ENCODE assay signal across 9 cellular contexts in the genomic region with DNA sequence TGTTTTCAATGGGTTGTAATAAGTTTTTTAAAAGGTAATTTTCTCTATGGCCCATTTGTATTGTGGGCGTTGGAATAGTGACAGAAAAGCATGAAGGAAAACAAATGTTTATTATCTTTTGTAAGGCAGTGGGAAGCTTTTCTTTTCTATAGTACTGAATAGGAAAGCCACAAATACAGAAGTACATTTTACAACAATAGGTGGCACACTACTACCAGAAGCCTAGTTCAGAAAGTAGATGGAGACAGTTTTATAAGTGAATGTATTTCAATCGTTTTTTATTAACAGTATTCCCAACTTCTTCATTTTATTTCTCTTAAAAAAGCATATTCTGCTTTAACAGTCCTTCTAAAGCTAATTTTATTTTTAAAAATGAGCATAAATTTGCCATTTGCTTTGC.
DNase-seq lines count a peak whose midpoint lies in the region; ATAC-seq and TF ChIP-seq lines count a peak whose summit lies in the region.
"Had no signal": no experiment of that assay in that cellular context is flagged by ENCODE, and none has a peak within 500 bp of the region (broad histone marks: within the 10 kb centered on the region; RNA-seq: fewer than 3 reads in every experiment).

No MANE protein-coding gene starts in this region.

- H3K27ac ChIP-seq in colonic mucosa: no peak overlapping the region
- H3K27ac ChIP-seq: SJCRH30 had no signal

- H3K27me3 ChIP-seq in colonic mucosa: no peaks in the 10 kb centered on the region
- H3K27me3 ChIP-seq: SJCRH30 had no signal

- H3K4me1 Mint-ChIP-seq in neural crest cell: peaks cover 28% of the 10 kb centered on the region

- ATAC-seq in GM19397 (IDR thresholded peaks at IDR 0.05; ENCODE audit: unreplicated experiment) (no peak), HG03521 (IDR thresholded peaks at IDR 0.05; ENCODE audit: unreplicated experiment) (no peak)

- H3K9me3 Mint-ChIP-seq in neural crest cell: no peaks in the 10 kb centered on the region

- no peaks in the 10 kb centered on the region for H3K36me3 Mint-ChIP-seq in neural crest cell (ENCODE audit: low read depth)

- H3K4me3 Mint-ChIP-seq in neural crest cell: no peak overlapping the region

- H3K27ac Mint-ChIP-seq in neural crest cell (ENCODE audit: unreplicated experiment): no peak overlapping the region

- no peaks in the 10 kb centered on the region for H3K4me1 ChIP-seq in colonic mucosa
- H3K4me1 ChIP-seq: SJCRH30 had no signal

- H3K9me3 ChIP-seq in colonic mucosa: no peaks in the 10 kb centered on the region
- H3K9me3 ChIP-seq: SJCRH30 had no signal

- TF ChIP-seq CTCF in GM12873 (IDR thresholded peaks at IDR 0.05; ENCODE audit: insufficient read depth, low read depth, low read length, missing control alignments) (peak; percentile 27), colonic mucosa (IDR thresholded peaks at IDR 0.05) (peak; percentile 34), neural crest cell (conservative IDR thresholded peaks at IDR 0.05) (peak; percentile 57)

- peak; percentile 20 for DNase-seq in NCI-H2081 treated with DMSO at 0.1 percent for 48 hours (lab: John Stamatoyannopoulos, UW)
- no peak for DNase-seq in colonic mucosa
- no peak for DNase-seq in neural crest cell (ENCODE audit: low read depth, low spot score)
- DNase-seq in SKM-1 (lab: John Stamatoyannopoulos, UW; ENCODE audit: unreplicated experiment): no peak
- DNase-seq in iPS-NIHi7 (ENCODE audit: extremely low spot score): no peak

- H3K4me3 ChIP-seq in colonic mucosa: no peak overlapping the region
- H3K4me3 ChIP-seq: SJCRH30 had no signal

- no peak overlapping the region for H3K9ac ChIP-seq in colonic mucosa (ENCODE audit: low read depth in 2 of 2, low read length in 2 of 2)

- no peaks in the 10 kb centered on the region for H3K27me3 Mint-ChIP-seq in neural crest cell (ENCODE audit: low read depth)

- no peaks in the 10 kb centered on the region for H3K36me3 ChIP-seq in colonic mucosa
- H3K36me3 ChIP-seq: SJCRH30 had no signal

- intact Hi-C loops in colonic mucosa (cut with DNase I): loop anchor here (2.0 to 5.0 kb wide), 3 partner anchors 194 to 331 kb away; partner anchors contain the start of gene PTPRG
